In genomic region chr20:382291-383115, GRCh38 we compare ENCODE assay signal across 1 cellular context.
TF ChIP-seq lines count a peak whose summit lies in the region.

No MANE protein-coding gene starts in this region.

TF ChIP-seq in HepG2, 621 proteins besides CTCF, POLR2A, EP300 and RAD21 (continues in another document):
- TF ChIP-seq POGK (CRISPR knock-in tag; conservative IDR thresholded peaks at IDR 0.05): peak; percentile 14; the same call in 1 of the 2 replicates
- TF ChIP-seq NRL (CRISPR knock-in tag; IDR thresholded peaks at IDR 0.05; ENCODE audit: borderline replicate concordance): 0 out of 2 replicates have a peak, but pooled peaks have one; percentile 13
- no peak for TF ChIP-seq PITX1 (CRISPR knock-in tag; IDR thresholded peaks at IDR 0.05)
- TF ChIP-seq ZNF746 (CRISPR knock-in tag; IDR thresholded peaks at IDR 0.05): peak; percentile 69; the same call in 1 of the 2 replicates
- TF ChIP-seq ZFP36 (IDR thresholded peaks at IDR 0.05; ENCODE audit: borderline replicate concordance, low read depth, low read length, partially characterized antibody): peak; percentile 7
- TF ChIP-seq GATAD2A (CRISPR knock-in tag; IDR thresholded peaks at IDR 0.05): peak; percentile 7; the same call in 1 of the 2 replicates
- TF ChIP-seq ZNF577 (CRISPR knock-in tag; IDR thresholded peaks at IDR 0.05; ENCODE audit: borderline replicate concordance, low read depth): no peak; the same call in 1 of the 2 replicates
- TF ChIP-seq MNT (IDR thresholded peaks at IDR 0.05): no peak
- TF ChIP-seq NR2F1 (CRISPR knock-in tag; IDR thresholded peaks at IDR 0.05): peak; percentile 6 to 20; a peak in 1 of 4 replicates
- TF ChIP-seq ZNF703 (CRISPR knock-in tag; IDR thresholded peaks at IDR 0.05; ENCODE audit: borderline replicate concordance): 0 out of 2 replicates have a peak, but pooled peaks have one; percentile 50
- TF ChIP-seq ERF (CRISPR knock-in tag; IDR thresholded peaks at IDR 0.05): no peak
- peak; percentile 40 for TF ChIP-seq RBFOX2 (IDR thresholded peaks at IDR 0.05; ENCODE audit: low read depth, low read length)
- peak; percentile 19; the same call in 1 of the 2 replicates for TF ChIP-seq ZNF782 (CRISPR knock-in tag; IDR thresholded peaks at IDR 0.05; ENCODE audit: borderline replicate concordance)
- TF ChIP-seq ZC3H4 (CRISPR knock-in tag; IDR thresholded peaks at IDR 0.05; ENCODE audit: borderline replicate concordance): peak; percentile 95; the same call in 1 of the 2 replicates
- peak; percentile 34; the same call in 1 of the 2 replicates for TF ChIP-seq ATAD3A (CRISPR knock-in tag; IDR thresholded peaks at IDR 0.05)
- TF ChIP-seq MIXL1 (CRISPR knock-in tag; IDR thresholded peaks at IDR 0.05): 0 out of 2 replicates have a peak, but pooled peaks have one; percentile 5
- TF ChIP-seq STAT6 (CRISPR knock-in tag; IDR thresholded peaks at IDR 0.05; ENCODE audit: borderline replicate concordance): no peak
- peak; percentile 2; the same call in 1 of the 2 replicates for TF ChIP-seq ZNF225 (CRISPR knock-in tag; IDR thresholded peaks at IDR 0.05)
- 0 out of 2 replicates have a peak, but pooled peaks have one; percentile 24 for TF ChIP-seq GATAD1 (CRISPR knock-in tag; IDR thresholded peaks at IDR 0.05)
- TF ChIP-seq SNAPC4 (CRISPR knock-in tag; IDR thresholded peaks at IDR 0.05): no peak
- 0 out of 2 replicates have a peak, but pooled peaks have one; percentile 2 for TF ChIP-seq KIAA2018 (CRISPR knock-in tag; IDR thresholded peaks at IDR 0.05; ENCODE audit: borderline replicate concordance)
- peak; percentile 4; the same call in 1 of the 2 replicates for TF ChIP-seq NFYC (CRISPR knock-in tag; IDR thresholded peaks at IDR 0.05)
- no peak for TF ChIP-seq SOX5 (CRISPR knock-in tag; IDR thresholded peaks at IDR 0.05; ENCODE audit: borderline replicate concordance)
- TF ChIP-seq AFF4 (CRISPR knock-in tag; IDR thresholded peaks at IDR 0.05): peak; percentile 73
- TF ChIP-seq ZNF598 (CRISPR knock-in tag; IDR thresholded peaks at IDR 0.05; ENCODE audit: borderline replicate concordance): peak; percentile 16; the same call in 1 of the 2 replicates
- TF ChIP-seq ZNF253 (CRISPR knock-in tag; IDR thresholded peaks at IDR 0.05; ENCODE audit: borderline replicate concordance): peak; percentile 29; the same call in 1 of the 2 replicates
- TF ChIP-seq SSRP1 (CRISPR knock-in tag; IDR thresholded peaks at IDR 0.05): peak; percentile 83; the same call in 1 of the 2 replicates
- TF ChIP-seq NR2F6 (IDR thresholded peaks at IDR 0.05): no peak
- no peak for TF ChIP-seq NR2F6 (CRISPR knock-in tag; IDR thresholded peaks at IDR 0.05)
- TF ChIP-seq ZNF256 (CRISPR knock-in tag; conservative IDR thresholded peaks at IDR 0.05): no peak
- TF ChIP-seq FLYWCH1 (CRISPR knock-in tag; IDR thresholded peaks at IDR 0.05): 0 out of 2 replicates have a peak, but pooled peaks have one; percentile 71
- TF ChIP-seq ZSCAN9 (CRISPR knock-in tag; IDR thresholded peaks at IDR 0.05; ENCODE audit: borderline replicate concordance): 0 out of 2 replicates have a peak, but pooled peaks have one; percentile 25
- TF ChIP-seq MXD4 (CRISPR knock-in tag; IDR thresholded peaks at IDR 0.05): 0 out of 2 replicates have a peak, but pooled peaks have one; percentile 2
